In the genomic region with DNA sequence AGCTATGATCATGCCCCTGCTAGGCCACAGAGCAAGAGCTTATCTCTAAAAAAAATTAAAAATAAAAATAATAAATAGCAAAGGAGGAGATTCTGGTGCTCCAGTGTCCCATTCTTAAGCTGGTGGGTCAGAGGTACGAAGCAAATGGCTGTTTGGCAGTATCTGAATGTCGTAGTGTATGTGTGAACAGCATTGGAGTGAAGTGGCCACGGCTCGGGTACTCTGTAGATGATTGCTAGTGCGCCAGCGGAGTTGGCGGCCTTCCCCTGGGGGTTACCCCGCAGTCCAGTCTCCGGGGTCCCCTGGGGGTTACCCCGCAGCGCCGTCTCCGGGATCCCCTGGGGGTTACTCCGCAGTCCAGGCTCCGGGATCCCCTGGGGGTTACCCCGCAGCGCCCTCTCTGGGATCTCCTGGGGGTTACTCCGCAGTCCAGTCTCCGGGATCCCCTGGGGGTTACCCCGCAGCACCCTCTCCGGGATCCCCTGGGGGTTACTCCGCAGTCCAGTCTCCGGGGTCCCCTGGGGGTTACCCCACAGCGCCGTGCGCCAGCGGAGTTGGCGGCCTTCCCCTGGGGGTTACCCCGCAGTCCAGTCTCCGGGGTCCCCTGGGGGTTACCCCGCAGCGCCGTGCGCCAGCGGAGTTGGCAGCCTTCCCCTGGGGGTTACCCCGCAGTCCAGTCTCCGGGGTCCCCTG, we compare ENCODE assay signal across 6 cellular contexts. TPM values are rescaled to one million over a fixed set of nuclear protein-coding genes. Genes with fewer than 3 reads are reported as not detected.
DNase-seq lines count a peak whose midpoint lies in the region; ATAC-seq and TF ChIP-seq lines count a peak whose summit lies in the region.
"Not testable (repeated sequence)": the region's sequence is repeated elsewhere in the genome, so short reads cannot be mapped to it uniquely, and the experiment has no call there.

No MANE protein-coding gene starts in this region.

- peak; percentile 44 for ATAC-seq in HG02798 (IDR thresholded peaks at IDR 0.05; ENCODE audit: poor library complexity, unreplicated experiment)
- ATAC-seq in activated B cell treated with CpG ODN at 0.5 μM for 24 hours (ENCODE audit: low read depth): peak; percentile 49
- ATAC-seq in memory B cell (ENCODE audit: low read depth): peak; percentile 74

- H3K4me3 Mint-ChIP-seq in activated B cell treated with CpG ODN at 0.5 μM for 24 hours, memory B cell: not testable (repeated sequence)

- H3K4me1 ChIP-seq in esophagus muscularis mucosa (peaks cover 13 to 37% (median 27%) of the 10 kb centered on the region in 4 donors), tibial artery (peaks cover 0 to 13% (median 10%) of the 10 kb centered on the region in 4 donors)

- not testable (repeated sequence) for H3K9me3 Mint-ChIP-seq in activated B cell treated with CpG ODN at 0.5 μM for 24 hours, memory B cell

- peak; percentile 19 for TF ChIP-seq CTCF in GM12864 (IDR thresholded peaks at IDR 0.05; ENCODE audit: low read depth, low read length, missing control alignments)
- not testable (repeated sequence) for TF ChIP-seq CTCF in activated B cell treated with CpG ODN at 0.5 μM for 24 hours (IDR thresholded peaks at IDR 0.05); esophagus muscularis mucosa (IDR thresholded peaks at IDR 0.05); tibial artery (IDR thresholded peaks at IDR 0.05)

- CTCF ChIA-PET in activated B cell treated with CpG ODN at 0.5 μM for 24 hours (lab: Charles Lee): not testable (repeated sequence)

- not testable (repeated sequence) for TF ChIP-seq EP300 in esophagus muscularis mucosa (IDR thresholded peaks at IDR 0.05)

- H3K9me3 ChIP-seq in esophagus muscularis mucosa, tibial artery: not testable (repeated sequence)

- not testable (repeated sequence) for TF ChIP-seq POLR2A in esophagus muscularis mucosa (IDR thresholded peaks at IDR 0.05; ENCODE audit: low read depth)

- not testable (repeated sequence) for H3K27ac Mint-ChIP-seq in activated B cell treated with CpG ODN at 0.5 μM for 24 hours, memory B cell

- not testable (repeated sequence) for H3K27me3 ChIP-seq in esophagus muscularis mucosa, tibial artery

- H3K27me3 Mint-ChIP-seq in activated B cell treated with CpG ODN at 0.5 μM for 24 hours, memory B cell: not testable (repeated sequence)

- H3K4me3 ChIP-seq in GM12864 (ENCODE audit: low read depth, low read length); esophagus muscularis mucosa; tibial artery: not testable (repeated sequence)

- not testable (repeated sequence) for H3K4me1 Mint-ChIP-seq in activated B cell treated with CpG ODN at 0.5 μM for 24 hours, memory B cell

- H3K27ac ChIP-seq in esophagus muscularis mucosa (replicated peaks in 1 of 4) (peak overlapping the region in 3 of 4 donors; percentile 39 to 91 (median 49)), tibial artery (peak overlapping the region; percentile 4 to 18)

- intact Hi-C loops in activated B cell treated with CpG ODN at 0.5 μM for 24 hours (cut with micrococcal nuclease); esophagus muscularis mucosa (cut with DNase I); tibial artery (cut with DNase I; ENCODE audit: low total_unique reads): not testable (repeated sequence)

- 97% methylated on average over 24 of the region's 37 CpGs for WGBS in esophagus muscularis mucosa

- H3K36me3 Mint-ChIP-seq in activated B cell treated with CpG ODN at 0.5 μM for 24 hours (ENCODE audit: low read depth): peaks cover 73% of the 10 kb centered on the region
- H3K36me3 Mint-ChIP-seq in memory B cell: peaks cover 17% of the 10 kb centered on the region

- POLR2A ChIA-PET in activated B cell treated with CpG ODN at 0.5 μM for 24 hours (lab: Charles Lee): not testable (repeated sequence)

- DNase-seq in GM12864 (ENCODE audit: low read depth); activated B cell treated with CpG ODN at 0.5 μM for 24 hours; esophagus muscularis mucosa (ENCODE audit: extremely low spot score); tibial artery: not testable (repeated sequence)
- DNase-seq in memory B cell (ENCODE audit: low spot score in 2 of 2): peak in 1 of 2 donors; percentile 31

- H3K36me3 ChIP-seq in esophagus muscularis mucosa (peaks cover 30 to 80% (median 67%) of the 10 kb centered on the region in 4 donors), tibial artery (peaks cover 58 to 86% (median 72%) of the 10 kb centered on the region in 3 donors)

RNA-seq across cellular contexts. Expression of a gene that starts 14.8 kb away (rescaled TPM):
- total RNA-seq in activated B cell treated with CpG ODN at 0.5 μM for 24 hours: 101 and 119 TPM in 2 replicates
- total RNA-seq in esophagus muscularis mucosa: 100 to 1,000 TPM; 132 to 149 (median 147) TPM

RNA-seq across cellular contexts. Expression of a gene that starts 29.2 kb away (rescaled TPM):
- total RNA-seq in activated B cell treated with CpG ODN at 0.5 μM for 24 hours (40.5 and 41.4 TPM in 2 replicates), esophagus muscularis mucosa (10 to 100 TPM; 24.7 to 41.3 (median 35.2) TPM)
